Comparison of ENCODE assay signal across 27 cellular contexts in genomic region chr3:86464180-86464579, GRCh38.
"Had no signal": no experiment of that assay in that cellular context is flagged by ENCODE, and none has a peak within 500 bp of the region (broad histone marks: within the 10 kb centered on the region; RNA-seq: fewer than 3 reads in every experiment).

No MANE protein-coding gene starts in this region.

- H3K27me3 ChIP-seq: colonic mucosa, dorsolateral prefrontal cortex, esophagus muscularis mucosa, esophagus squamous epithelium, foreskin keratinocyte, gastrocnemius medialis, gastroesophageal sphincter, heart left ventricle, heart right ventricle, hepatocyte had no signal

- H3K4me1 Mint-ChIP-seq: endodermal cell had no signal

- H3K27me3 Mint-ChIP-seq: dendritic cell treated with granulocyte-macrophage colony-stimulating factor and Interleukin-4, amounts not matched to agents 40 ng/mL and 50 ng/mL, for 4 days; effector memory CD8-positive, alpha-beta T cell had no signal

- H3K36me3 ChIP-seq: colonic mucosa, esophagus muscularis mucosa, esophagus squamous epithelium, gastrocnemius medialis, gastroesophageal sphincter, heart left ventricle, heart right ventricle had no signal

- H3K79me2 ChIP-seq: hepatocyte had no signal

- H3K4me2 ChIP-seq: hepatocyte had no signal

- H3K4me3 Mint-ChIP-seq: dendritic cell treated with granulocyte-macrophage colony-stimulating factor and Interleukin-4, amounts not matched to agents 40 ng/mL and 50 ng/mL, for 4 days; effector memory CD8-positive, alpha-beta T cell; endodermal cell had no signal

- H3K27ac Mint-ChIP-seq: dendritic cell treated with granulocyte-macrophage colony-stimulating factor and Interleukin-4, amounts not matched to agents 40 ng/mL and 50 ng/mL, for 4 days; effector memory CD8-positive, alpha-beta T cell; endodermal cell had no signal

- H3K4me3 ChIP-seq: colonic mucosa, coronary artery, dorsolateral prefrontal cortex, esophagus muscularis mucosa, esophagus squamous epithelium, gastrocnemius medialis, gastroesophageal sphincter, heart left ventricle, heart right ventricle, hepatocyte had no signal

- H3K4me1 ChIP-seq: colonic mucosa, esophagus muscularis mucosa, esophagus squamous epithelium, foreskin keratinocyte, gastrocnemius medialis, gastroesophageal sphincter, heart left ventricle, heart right ventricle had no signal

- H3K27ac ChIP-seq: colonic mucosa, coronary artery, dorsolateral prefrontal cortex, epithelial cell of prostate, esophagus muscularis mucosa, esophagus squamous epithelium, foreskin keratinocyte, gastrocnemius medialis, gastroesophageal sphincter, heart left ventricle, heart right ventricle, hepatocyte had no signal

- H3K9me3 Mint-ChIP-seq: dendritic cell treated with granulocyte-macrophage colony-stimulating factor and Interleukin-4, amounts not matched to agents 40 ng/mL and 50 ng/mL, for 4 days; effector memory CD8-positive, alpha-beta T cell; endodermal cell had no signal

- ATAC-seq: effector memory CD8-positive, alpha-beta T cell; esophagus mucosa; foreskin keratinocyte; gastrocnemius medialis; gastroesophageal sphincter; heart left ventricle; heart right ventricle had no signal

- FAIRE-seq: endothelial cell of umbilical vein had no signal

- H2AFZ ChIP-seq: hepatocyte had no signal

- H3K9me3 ChIP-seq: colonic mucosa, esophagus muscularis mucosa, gastrocnemius medialis, gastroesophageal sphincter, heart left ventricle, heart right ventricle had no signal

- DNase-seq: colonic mucosa; cortex of kidney; dermis blood vessel endothelial cell; dorsolateral prefrontal cortex; effector CD4-positive, alpha-beta T cell; effector CD8-positive, alpha-beta T cell; effector memory CD4-positive, alpha-beta T cell; effector memory CD8-positive, alpha-beta T cell; endodermal cell; erythroblast; esophagus squamous epithelium; foreskin fibroblast; foreskin keratinocyte; foreskin melanocyte; gastrocnemius medialis; glutamatergic neuron; head of caudate nucleus; heart left ventricle; heart right ventricle had no signal
